1 cellular context compared by ENCODE assay signal in genomic region chr2:216740557-216741222, GRCh38.
TF ChIP-seq lines count a peak whose summit lies in the region.

No MANE protein-coding gene starts in this region.

TF ChIP-seq in HepG2, 621 proteins besides CTCF, POLR2A, EP300 and RAD21 (continued from another document):
- TF ChIP-seq HNF1B (CRISPR knock-in tag; IDR thresholded peaks at IDR 0.05) (peak; percentile 30; the same call in 1 of the 2 replicates), MLX (CRISPR knock-in tag; IDR thresholded peaks at IDR 0.05) (peak; percentile 96), MNT (IDR thresholded peaks at IDR 0.05) (peak; percentile 54), FOSL2 (CRISPR knock-in tag; IDR thresholded peaks at IDR 0.05) (no peak), HMGXB4 (CRISPR knock-in tag; IDR thresholded peaks at IDR 0.05; ENCODE audit: borderline replicate concordance in 1 of 2, low read depth in 1 of 2) (0 out of 4 replicates have a peak, but pooled peaks of 1 of the 2 experiments have one; percentile 24), MTERF4 (CRISPR knock-in tag; IDR thresholded peaks at IDR 0.05) (no peak), ZKSCAN8 (CRISPR knock-in tag; IDR thresholded peaks at IDR 0.05; ENCODE audit: borderline replicate concordance) (no peak), ZNF530 (CRISPR knock-in tag; IDR thresholded peaks at IDR 0.05; ENCODE audit: low read depth) (no peak), PPARG (CRISPR knock-in tag; conservative IDR thresholded peaks at IDR 0.05) (peak; percentile 86), ZNF577 (CRISPR knock-in tag; IDR thresholded peaks at IDR 0.05; ENCODE audit: borderline replicate concordance, low read depth) (no peak), TEAD2 (CRISPR knock-in tag; IDR thresholded peaks at IDR 0.05) (no peak), ZNF281 (CRISPR knock-in tag; IDR thresholded peaks at IDR 0.05; ENCODE audit: borderline replicate concordance) (no peak), MLLT10 (CRISPR knock-in tag; IDR thresholded peaks at IDR 0.05) (no peak), NCOA5 (CRISPR knock-in tag; IDR thresholded peaks at IDR 0.05) (no peak), ZSCAN20 (CRISPR knock-in tag; IDR thresholded peaks at IDR 0.05; ENCODE audit: borderline replicate concordance) (no peak), FOXK2 (IDR thresholded peaks at IDR 0.05) (peak; percentile 76), USF2 (IDR thresholded peaks at IDR 0.05; ENCODE audit: low read depth, low read length) (peak; percentile 80), USF2 (CRISPR knock-in tag; IDR thresholded peaks at IDR 0.05; ENCODE audit: borderline replicate concordance) (peak; percentile 86; the same call in 1 of the 2 replicates), ZNF512B (CRISPR knock-in tag; IDR thresholded peaks at IDR 0.05; ENCODE audit: borderline replicate concordance) (peak; percentile 43; the same call in 1 of the 2 replicates), HMGA1 (CRISPR knock-in tag; conservative IDR thresholded peaks at IDR 0.05) (no peak), YEATS2 (CRISPR knock-in tag; IDR thresholded peaks at IDR 0.05; ENCODE audit: borderline replicate concordance) (peak; percentile 39; the same call in 1 of the 2 replicates), MAX (IDR thresholded peaks at IDR 0.05) (peak; percentile 46; the same call in 1 of the 2 replicates), SMAD3 (CRISPR knock-in tag; IDR thresholded peaks at IDR 0.05) (0 out of 2 replicates have a peak, but pooled peaks have one; percentile 40), BCL6 (CRISPR knock-in tag; IDR thresholded peaks at IDR 0.05) (0 out of 2 replicates have a peak, but pooled peaks have one; percentile 31)
